Comparison of ENCODE assay signal across 24 cellular contexts in genomic region chr6:43311681-43312080, GRCh38. TPM values are rescaled to one million over a fixed set of nuclear protein-coding genes. Genes with fewer than 3 reads are reported as not detected.
"Had no signal": no experiment of that assay in that cellular context is flagged by ENCODE, and none has a peak within 500 bp of the region (broad histone marks: within the 10 kb centered on the region; RNA-seq: fewer than 3 reads in every experiment).

No MANE protein-coding gene starts in this region.

- H3K4me2 ChIP-seq: neural progenitor cell, smooth muscle cell had no signal

- H2AFZ ChIP-seq: neural progenitor cell had no signal

- DNase-seq: activated CD4-positive, alpha-beta T cell treated with anti-CD3 and anti-CD28 coated beads, Interleukin-2, amount 10 ng/mL, durations not matched to agents 7 days and 5 days; activated CD8-positive, alpha-beta memory T cell treated with anti-CD3 and anti-CD28 coated beads, Interleukin-2, amount 50 U/mL, for 4 hours; activated naive CD4-positive, alpha-beta T cell treated with anti-CD3 and anti-CD28 coated beads for 36 hours; activated T-cell treated with anti-CD3 and anti-CD28 coated beads, Interleukin-2, amount 50 U/mL, for 4 hours; body of pancreas; endodermal cell; foreskin fibroblast; hippocampal formation; left cardiac atrium; mesendoderm; naive thymus-derived CD4-positive, alpha-beta T cell; pancreas; stimulated activated CD4-positive, alpha-beta T cell treated with anti-CD3 and anti-CD28 coated beads, Interleukin-4, amount 100 ng/mL, for 24 hours; stimulated activated naive CD4-positive, alpha-beta T cell had no signal

- H3K27me3 ChIP-seq: body of pancreas, neural progenitor cell, pancreas had no signal

- H3K27ac ChIP-seq: body of pancreas, epithelial cell of prostate, neural progenitor cell, pancreas had no signal

- H3K4me3 Mint-ChIP-seq: activated CD4-positive, alpha-beta T cell treated with anti-CD3 and anti-CD28 coated beads, Interleukin-2, amount 10 ng/mL, durations not matched to agents 7 days and 5 days; activated naive CD4-positive, alpha-beta T cell treated with anti-CD3 and anti-CD28 coated beads for 36 hours; activated T-cell treated with anti-CD3 and anti-CD28 coated beads, Interleukin-2, amount 50 U/mL, for 4 hours; endodermal cell; naive thymus-derived CD4-positive, alpha-beta T cell; neural progenitor cell had no signal

- H3K36me3 ChIP-seq: neural progenitor cell, pancreas had no signal

- H3K27ac Mint-ChIP-seq: activated CD4-positive, alpha-beta T cell treated with anti-CD3 and anti-CD28 coated beads, Interleukin-2, amount 10 ng/mL, durations not matched to agents 7 days and 5 days; activated naive CD4-positive, alpha-beta T cell treated with anti-CD3 and anti-CD28 coated beads for 36 hours; endodermal cell; naive thymus-derived CD4-positive, alpha-beta T cell; neural progenitor cell had no signal

- H3K36me3 Mint-ChIP-seq: neural progenitor cell had no signal

- H3K9me3 ChIP-seq: body of pancreas, pancreas had no signal

- H3K9ac ChIP-seq: neural progenitor cell had no signal

- ATAC-seq: activated CD4-positive, CD25-positive, alpha-beta regulatory T cell treated with anti-CD3 and anti-CD28 coated beads, Interleukin-2, amount 50 U/mL, for 24 hours; activated T-cell treated with anti-CD3 and anti-CD28 coated beads, Interleukin-2, amount 50 U/mL, for 4 hours; body of pancreas; left cardiac atrium; naive thymus-derived CD4-positive, alpha-beta T cell; pancreas; sciatic nerve had no signal

- H3K4me3 ChIP-seq: body of pancreas, neural progenitor cell, pancreas, smooth muscle cell had no signal

- H3K9me3 Mint-ChIP-seq: activated CD4-positive, alpha-beta T cell treated with anti-CD3 and anti-CD28 coated beads, Interleukin-2, amount 10 ng/mL, durations not matched to agents 7 days and 5 days; activated naive CD4-positive, alpha-beta T cell treated with anti-CD3 and anti-CD28 coated beads for 36 hours; activated T-cell treated with anti-CD3 and anti-CD28 coated beads, Interleukin-2, amount 50 U/mL, for 4 hours; endodermal cell; naive thymus-derived CD4-positive, alpha-beta T cell; neural progenitor cell had no signal

RNA-seq across cellular contexts. Expression of gene CRIP3, which starts 3.1 kb away (rescaled TPM):
- total RNA-seq: body of pancreas, dermis microvascular lymphatic vessel endothelial cell, glomerular endothelial cell, smooth muscle cell had no signal
- polyA plus RNA-seq: naive thymus-derived CD4-positive, alpha-beta T cell; smooth muscle cell had no signal

RNA-seq across cellular contexts. Expression of gene SLC22A7, which starts 13.6 kb away (rescaled TPM):
- total RNA-seq: activated CD4-positive, alpha-beta T cell treated with anti-CD3 and anti-CD28 coated beads, Interleukin-2, amount 10 ng/mL, durations not matched to agents 7 days and 5 days; activated naive CD4-positive, alpha-beta T cell treated with anti-CD3 and anti-CD28 coated beads for 36 hours; activated T-cell treated with anti-CD3 and anti-CD28 coated beads, Interleukin-2, amount 50 U/mL, for 4 hours; body of pancreas; cardiac septum; dermis microvascular lymphatic vessel endothelial cell; endodermal cell; glomerular endothelial cell; left cardiac atrium; lower leg skin; naive thymus-derived CD4-positive, alpha-beta T cell; sciatic nerve; smooth muscle cell; urinary bladder had no signal
- polyA plus RNA-seq: naive thymus-derived CD4-positive, alpha-beta T cell; pancreas; smooth muscle cell had no signal
